ENCODE assay signal across 25 cellular contexts in genomic region chrX:38156838-38157237, GRCh38.
"Had no signal": no experiment of that assay in that cellular context is flagged by ENCODE, and none has a peak within 500 bp of the region (broad histone marks: within the 10 kb centered on the region; RNA-seq: fewer than 3 reads in every experiment).

No MANE protein-coding gene starts in this region.

- H3K27ac ChIP-seq: coronary artery, esophagus muscularis mucosa, heart right ventricle, lower lobe of right lung, neural progenitor cell, parathyroid adenoma, right lobe of liver, thoracic aorta, tibial nerve, upper lobe of right lung, uterus had no signal

- H3K36me3 ChIP-seq: lower lobe of right lung, neural progenitor cell, right lobe of liver, thoracic aorta, upper lobe of right lung, uterus had no signal

- H3K4me3 ChIP-seq: coronary artery, esophagus muscularis mucosa, heart right ventricle, lower lobe of right lung, neural progenitor cell, right lobe of liver, thoracic aorta, tibial nerve, upper lobe of right lung, uterus had no signal

- H3K9ac ChIP-seq: neural progenitor cell, parathyroid adenoma had no signal

- ATAC-seq: heart right ventricle; left ventricle myocardium superior; lower lobe of right lung; naive thymus-derived CD4-positive, alpha-beta T cell; right lobe of liver; stimulated activated naive B cell treated with anti-CD40 and anti-IgM and Interleukin-4, amounts not matched to agents 10 μg/mL and 1 μg/mL and 100 μg/mL, for 72 hours; upper lobe of right lung had no signal

- DNase-seq: dermis blood vessel endothelial cell; effector memory CD4-positive, alpha-beta T cell; foreskin melanocyte; glutamatergic neuron; heart right ventricle; hypothalamus; immature natural killer cell; islet precursor cell; kidney glomerular epithelial cell; left ventricle myocardium superior; lower lobe of right lung; naive thymus-derived CD4-positive, alpha-beta T cell; right lobe of liver; small intestine; stimulated activated CD4-positive, alpha-beta T cell treated with anti-CD3 and anti-CD28 coated beads, Interleukin-15, amount 100 ng/mL, for 24 hours; stimulated activated CD4-positive, alpha-beta T cell treated with anti-CD3 and anti-CD28 coated beads, Interleukin-2, amount 100 ng/mL, for 48 hours; stimulated activated naive B cell treated with anti-CD40 and anti-IgM and Interleukin-4, amounts not matched to agents 10 μg/mL and 1 μg/mL and 100 μg/mL, for 72 hours; upper lobe of right lung; uterus had no signal

- H3K27me3 ChIP-seq: esophagus muscularis mucosa, neural progenitor cell, right lobe of liver, tibial nerve, upper lobe of right lung, uterus had no signal

- H3K4me2 ChIP-seq: neural progenitor cell had no signal

- H3K79me2 ChIP-seq: parathyroid adenoma had no signal

- H2AFZ ChIP-seq: neural progenitor cell, parathyroid adenoma had no signal

- H3K4me1 ChIP-seq: esophagus muscularis mucosa, heart right ventricle, lower lobe of right lung, neural progenitor cell, parathyroid adenoma, right lobe of liver, upper lobe of right lung, uterus had no signal

- H3K9me3 ChIP-seq: esophagus muscularis mucosa, heart right ventricle, lower lobe of right lung, right lobe of liver, thoracic aorta, tibial nerve, upper lobe of right lung, uterus had no signal
